1 cellular context compared by ENCODE assay signal in the genomic region with DNA sequence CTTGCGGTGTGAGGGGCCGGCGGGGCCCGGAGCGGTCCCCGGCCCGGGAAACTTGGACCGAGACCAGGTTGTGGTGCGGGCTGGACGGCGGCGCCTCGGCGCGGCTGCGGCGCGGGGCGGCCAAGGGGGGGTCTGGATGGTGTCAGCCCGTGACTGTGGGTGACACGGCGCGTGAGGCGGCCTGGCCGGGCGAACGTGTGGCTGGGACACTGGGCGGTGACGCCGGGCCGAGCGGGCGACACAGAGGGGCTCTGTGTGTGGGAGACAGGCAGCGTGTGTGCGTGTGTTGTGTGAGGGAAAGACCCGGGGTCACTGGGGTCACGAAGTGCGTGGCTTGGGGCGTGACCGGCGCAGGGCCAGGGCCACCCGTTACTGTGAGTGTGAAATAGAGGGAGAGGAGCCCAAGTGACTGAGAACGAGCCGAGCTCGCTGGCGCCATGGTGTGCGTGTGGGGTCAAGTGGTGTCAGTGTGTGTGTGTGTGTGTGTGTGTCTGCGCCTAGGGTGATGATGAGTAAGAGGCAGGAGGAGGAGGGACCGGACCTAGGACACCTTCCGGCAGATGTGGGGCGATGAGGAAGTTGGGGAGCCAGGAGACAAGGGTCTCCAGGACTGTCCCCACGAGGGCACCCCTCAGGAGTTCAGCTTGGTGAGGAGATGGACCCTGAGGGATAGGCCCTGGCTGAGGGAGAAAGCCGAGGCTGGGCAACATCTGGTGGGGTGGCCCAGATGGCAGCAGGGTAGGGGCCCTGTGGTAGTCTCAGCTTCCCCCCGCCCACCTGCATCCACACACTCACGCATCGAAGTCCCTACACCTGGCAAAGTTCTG.
TF ChIP-seq lines count a peak whose summit lies in the region.

No MANE protein-coding gene starts in this region.

TF ChIP-seq in HEK293, 187 proteins besides CTCF, POLR2A, EP300 and RAD21 (continued from another document and continues in another):
- TF ChIP-seq, protein P1, sequence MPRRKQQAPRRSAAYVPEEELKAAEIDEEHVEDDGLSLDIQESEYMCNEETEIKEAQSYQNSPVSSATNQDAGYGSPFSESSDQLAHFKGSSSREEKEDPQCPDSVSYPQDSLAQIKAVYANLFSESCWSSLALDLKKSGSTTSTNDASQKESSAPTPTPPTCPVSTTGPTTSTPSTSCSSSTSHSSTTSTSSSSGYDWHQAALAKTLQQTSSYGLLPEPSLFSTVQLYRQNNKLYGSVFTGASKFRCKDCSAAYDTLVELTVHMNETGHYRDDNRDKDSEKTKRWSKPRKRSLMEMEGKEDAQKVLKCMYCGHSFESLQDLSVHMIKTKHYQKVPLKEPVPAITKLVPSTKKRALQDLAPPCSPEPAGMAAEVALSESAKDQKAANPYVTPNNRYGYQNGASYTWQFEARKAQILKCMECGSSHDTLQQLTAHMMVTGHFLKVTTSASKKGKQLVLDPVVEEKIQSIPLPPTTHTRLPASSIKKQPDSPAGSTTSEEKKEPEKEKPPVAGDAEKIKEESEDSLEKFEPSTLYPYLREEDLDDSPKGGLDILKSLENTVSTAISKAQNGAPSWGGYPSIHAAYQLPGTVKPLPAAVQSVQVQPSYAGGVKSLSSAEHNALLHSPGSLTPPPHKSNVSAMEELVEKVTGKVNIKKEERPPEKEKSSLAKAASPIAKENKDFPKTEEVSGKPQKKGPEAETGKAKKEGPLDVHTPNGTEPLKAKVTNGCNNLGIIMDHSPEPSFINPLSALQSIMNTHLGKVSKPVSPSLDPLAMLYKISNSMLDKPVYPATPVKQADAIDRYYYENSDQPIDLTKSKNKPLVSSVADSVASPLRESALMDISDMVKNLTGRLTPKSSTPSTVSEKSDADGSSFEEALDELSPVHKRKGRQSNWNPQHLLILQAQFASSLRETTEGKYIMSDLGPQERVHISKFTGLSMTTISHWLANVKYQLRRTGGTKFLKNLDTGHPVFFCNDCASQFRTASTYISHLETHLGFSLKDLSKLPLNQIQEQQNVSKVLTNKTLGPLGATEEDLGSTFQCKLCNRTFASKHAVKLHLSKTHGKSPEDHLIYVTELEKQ (tag by site-specific recombination; IDR thresholded peaks at IDR 0.05; ENCODE audit: borderline replicate concordance), result 0 out of 2 replicates have a peak, but pooled peaks have one; percentile 76
- peak; percentile 67 for TF ChIP-seq MYNN (tag by site-specific recombination; IDR thresholded peaks at IDR 0.05; ENCODE audit: borderline replicate concordance)
- no peak for TF ChIP-seq SALL2 (tag by site-specific recombination; IDR thresholded peaks at IDR 0.05; ENCODE audit: borderline replicate concordance)
- TF ChIP-seq, protein P2, sequence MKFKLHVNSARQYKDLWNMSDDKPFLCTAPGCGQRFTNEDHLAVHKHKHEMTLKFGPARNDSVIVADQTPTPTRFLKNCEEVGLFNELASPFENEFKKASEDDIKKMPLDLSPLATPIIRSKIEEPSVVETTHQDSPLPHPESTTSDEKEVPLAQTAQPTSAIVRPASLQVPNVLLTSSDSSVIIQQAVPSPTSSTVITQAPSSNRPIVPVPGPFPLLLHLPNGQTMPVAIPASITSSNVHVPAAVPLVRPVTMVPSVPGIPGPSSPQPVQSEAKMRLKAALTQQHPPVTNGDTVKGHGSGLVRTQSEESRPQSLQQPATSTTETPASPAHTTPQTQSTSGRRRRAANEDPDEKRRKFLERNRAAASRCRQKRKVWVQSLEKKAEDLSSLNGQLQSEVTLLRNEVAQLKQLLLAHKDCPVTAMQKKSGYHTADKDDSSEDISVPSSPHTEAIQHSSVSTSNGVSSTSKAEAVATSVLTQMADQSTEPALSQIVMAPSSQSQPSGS (tag by site-specific recombination; IDR thresholded peaks at IDR 0.05; ENCODE audit: low read depth), result 0 out of 2 replicates have a peak, but pooled peaks have one; percentile 8
- no peak for TF ChIP-seq ZNF624 (tag by site-specific recombination; IDR thresholded peaks at IDR 0.05)
- TF ChIP-seq KLF9 (tag by site-specific recombination; IDR thresholded peaks at IDR 0.05; ENCODE audit: low read depth), result peak; percentile 72
- TF ChIP-seq SETDB1 (IDR thresholded peaks at IDR 0.05; ENCODE audit: insufficient read length, low read length), result no peak
- no peak for TF ChIP-seq ZNF549 (tag by site-specific recombination; IDR thresholded peaks at IDR 0.05)
- TF ChIP-seq, protein P3, sequence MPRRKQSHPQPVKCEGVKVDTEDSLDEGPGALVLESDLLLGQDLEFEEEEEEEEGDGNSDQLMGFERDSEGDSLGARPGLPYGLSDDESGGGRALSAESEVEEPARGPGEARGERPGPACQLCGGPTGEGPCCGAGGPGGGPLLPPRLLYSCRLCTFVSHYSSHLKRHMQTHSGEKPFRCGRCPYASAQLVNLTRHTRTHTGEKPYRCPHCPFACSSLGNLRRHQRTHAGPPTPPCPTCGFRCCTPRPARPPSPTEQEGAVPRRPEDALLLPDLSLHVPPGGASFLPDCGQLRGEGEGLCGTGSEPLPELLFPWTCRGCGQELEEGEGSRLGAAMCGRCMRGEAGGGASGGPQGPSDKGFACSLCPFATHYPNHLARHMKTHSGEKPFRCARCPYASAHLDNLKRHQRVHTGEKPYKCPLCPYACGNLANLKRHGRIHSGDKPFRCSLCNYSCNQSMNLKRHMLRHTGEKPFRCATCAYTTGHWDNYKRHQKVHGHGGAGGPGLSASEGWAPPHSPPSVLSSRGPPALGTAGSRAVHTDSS (tag by site-specific recombination; IDR thresholded peaks at IDR 0.05), result no peak
- TF ChIP-seq ZNF24 (tag by site-specific recombination; IDR thresholded peaks at IDR 0.05), result peak; percentile 59; the same call in 1 of the 2 replicates
- TF ChIP-seq, protein P4, sequence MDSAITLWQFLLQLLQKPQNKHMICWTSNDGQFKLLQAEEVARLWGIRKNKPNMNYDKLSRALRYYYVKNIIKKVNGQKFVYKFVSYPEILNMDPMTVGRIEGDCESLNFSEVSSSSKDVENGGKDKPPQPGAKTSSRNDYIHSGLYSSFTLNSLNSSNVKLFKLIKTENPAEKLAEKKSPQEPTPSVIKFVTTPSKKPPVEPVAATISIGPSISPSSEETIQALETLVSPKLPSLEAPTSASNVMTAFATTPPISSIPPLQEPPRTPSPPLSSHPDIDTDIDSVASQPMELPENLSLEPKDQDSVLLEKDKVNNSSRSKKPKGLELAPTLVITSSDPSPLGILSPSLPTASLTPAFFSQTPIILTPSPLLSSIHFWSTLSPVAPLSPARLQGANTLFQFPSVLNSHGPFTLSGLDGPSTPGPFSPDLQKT (IDR thresholded peaks at IDR 0.05; ENCODE audit: borderline replicate concordance, low read depth, low read length), result no peak
- 0 out of 2 replicates have a peak, but pooled peaks have one; percentile 54 for TF ChIP-seq ZSCAN16 (tag by site-specific recombination; IDR thresholded peaks at IDR 0.05)
- no peak for TF ChIP-seq ZNF292 (tag by site-specific recombination; IDR thresholded peaks at IDR 0.05; ENCODE audit: borderline replicate concordance, low read depth)
- TF ChIP-seq ZFP3 (tag by site-specific recombination; IDR thresholded peaks at IDR 0.05; ENCODE audit: low read depth), result no peak
- no peak for TF ChIP-seq ZNF184 (tag by site-specific recombination; IDR thresholded peaks at IDR 0.05)
- no peak for TF ChIP-seq ZNF140 (tag by site-specific recombination; IDR thresholded peaks at IDR 0.05)
- no peak for TF ChIP-seq ZNF510 (tag by site-specific recombination; IDR thresholded peaks at IDR 0.05; ENCODE audit: insufficient replicate concordance)
- no peak for TF ChIP-seq ZNF341 (tag by site-specific recombination; IDR thresholded peaks at IDR 0.05; ENCODE audit: low read depth)
- TF ChIP-seq, protein P5, sequence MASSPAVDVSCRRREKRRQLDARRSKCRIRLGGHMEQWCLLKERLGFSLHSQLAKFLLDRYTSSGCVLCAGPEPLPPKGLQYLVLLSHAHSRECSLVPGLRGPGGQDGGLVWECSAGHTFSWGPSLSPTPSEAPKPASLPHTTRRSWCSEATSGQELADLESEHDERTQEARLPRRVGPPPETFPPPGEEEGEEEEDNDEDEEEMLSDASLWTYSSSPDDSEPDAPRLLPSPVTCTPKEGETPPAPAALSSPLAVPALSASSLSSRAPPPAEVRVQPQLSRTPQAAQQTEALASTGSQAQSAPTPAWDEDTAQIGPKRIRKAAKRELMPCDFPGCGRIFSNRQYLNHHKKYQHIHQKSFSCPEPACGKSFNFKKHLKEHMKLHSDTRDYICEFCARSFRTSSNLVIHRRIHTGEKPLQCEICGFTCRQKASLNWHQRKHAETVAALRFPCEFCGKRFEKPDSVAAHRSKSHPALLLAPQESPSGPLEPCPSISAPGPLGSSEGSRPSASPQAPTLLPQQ (tag by site-specific recombination; IDR thresholded peaks at IDR 0.05), result peak; percentile 82
- TF ChIP-seq ZNF600 (tag by site-specific recombination; IDR thresholded peaks at IDR 0.05), result peak; percentile 65; the same call in 1 of the 2 replicates
- TF ChIP-seq ZNF76 (tag by site-specific recombination; IDR thresholded peaks at IDR 0.05; ENCODE audit: borderline replicate concordance, low read depth), result no peak
- peak; percentile 99 for TF ChIP-seq BCL11A (tag by site-specific recombination; IDR thresholded peaks at IDR 0.05; ENCODE audit: low read depth)
- TF ChIP-seq ZNF157 (tag by site-specific recombination; IDR thresholded peaks at IDR 0.05), result no peak
- TF ChIP-seq, protein P6, sequence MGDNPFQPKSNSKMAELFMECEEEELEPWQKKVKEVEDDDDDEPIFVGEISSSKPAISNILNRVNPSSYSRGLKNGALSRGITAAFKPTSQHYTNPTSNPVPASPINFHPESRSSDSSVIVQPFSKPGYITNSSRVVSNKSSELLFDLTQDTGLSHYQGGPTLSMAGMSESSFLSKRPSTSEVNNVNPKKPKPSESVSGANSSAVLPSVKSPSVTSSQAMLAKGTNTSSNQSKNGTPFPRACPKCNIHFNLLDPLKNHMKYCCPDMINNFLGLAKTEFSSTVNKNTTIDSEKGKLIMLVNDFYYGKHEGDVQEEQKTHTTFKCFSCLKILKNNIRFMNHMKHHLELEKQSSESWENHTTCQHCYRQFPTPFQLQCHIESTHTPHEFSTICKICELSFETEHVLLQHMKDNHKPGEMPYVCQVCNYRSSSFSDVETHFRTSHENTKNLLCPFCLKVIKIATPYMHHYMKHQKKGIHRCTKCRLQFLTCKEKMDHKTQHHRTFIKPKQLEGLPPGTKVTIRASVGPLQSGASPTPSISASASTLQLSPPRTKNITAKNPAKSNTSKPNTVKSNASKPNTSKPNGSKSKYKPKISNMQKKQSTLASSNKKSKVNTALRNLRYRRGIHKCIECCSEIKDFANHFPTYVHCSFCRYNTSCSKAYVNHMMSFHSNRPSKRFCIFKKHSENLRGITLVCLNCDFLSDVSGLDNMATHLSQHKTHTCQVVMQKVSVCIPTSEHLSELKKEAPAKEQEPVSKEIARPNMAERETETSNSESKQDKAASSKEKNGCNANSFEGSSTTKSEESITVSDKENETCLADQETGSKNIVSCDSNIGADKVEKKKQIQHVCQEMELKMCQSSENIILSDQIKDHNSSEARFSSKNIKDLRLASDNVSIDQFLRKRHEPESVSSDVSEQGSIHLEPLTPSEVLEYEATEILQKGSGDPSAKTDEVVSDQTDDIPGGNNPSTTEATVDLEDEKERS (tag by site-specific recombination; IDR thresholded peaks at IDR 0.05), result peak; percentile 83; the same call in 1 of the 2 replicates
- TF ChIP-seq RBAK (tag by site-specific recombination; IDR thresholded peaks at IDR 0.05), result no peak
- TF ChIP-seq ZNF335 (tag by site-specific recombination; conservative IDR thresholded peaks at IDR 0.05), result peak; percentile 86
- TF ChIP-seq, protein P7, sequence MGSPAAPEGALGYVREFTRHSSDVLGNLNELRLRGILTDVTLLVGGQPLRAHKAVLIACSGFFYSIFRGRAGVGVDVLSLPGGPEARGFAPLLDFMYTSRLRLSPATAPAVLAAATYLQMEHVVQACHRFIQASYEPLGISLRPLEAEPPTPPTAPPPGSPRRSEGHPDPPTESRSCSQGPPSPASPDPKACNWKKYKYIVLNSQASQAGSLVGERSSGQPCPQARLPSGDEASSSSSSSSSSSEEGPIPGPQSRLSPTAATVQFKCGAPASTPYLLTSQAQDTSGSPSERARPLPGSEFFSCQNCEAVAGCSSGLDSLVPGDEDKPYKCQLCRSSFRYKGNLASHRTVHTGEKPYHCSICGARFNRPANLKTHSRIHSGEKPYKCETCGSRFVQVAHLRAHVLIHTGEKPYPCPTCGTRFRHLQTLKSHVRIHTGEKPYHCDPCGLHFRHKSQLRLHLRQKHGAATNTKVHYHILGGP (tag by site-specific recombination; IDR thresholded peaks at IDR 0.05), result no peak; the same call in 1 of the 2 replicates
- no peak for TF ChIP-seq OVOL3 (tag by site-specific recombination; IDR thresholded peaks at IDR 0.05)
- no peak for TF ChIP-seq ZNF23 (tag by site-specific recombination; IDR thresholded peaks at IDR 0.05; ENCODE audit: borderline replicate concordance)
- no peak for TF ChIP-seq ZNF155 (tag by site-specific recombination; IDR thresholded peaks at IDR 0.05)
- peak; percentile 79; the same call in 1 of the 2 replicates for TF ChIP-seq YY2 (tag by site-specific recombination; IDR thresholded peaks at IDR 0.05)
- no peak for TF ChIP-seq ZNF548 (tag by site-specific recombination; IDR thresholded peaks at IDR 0.05)
- no peak for TF ChIP-seq ZNF544 (tag by site-specific recombination; IDR thresholded peaks at IDR 0.05)
- TF ChIP-seq, protein P8, sequence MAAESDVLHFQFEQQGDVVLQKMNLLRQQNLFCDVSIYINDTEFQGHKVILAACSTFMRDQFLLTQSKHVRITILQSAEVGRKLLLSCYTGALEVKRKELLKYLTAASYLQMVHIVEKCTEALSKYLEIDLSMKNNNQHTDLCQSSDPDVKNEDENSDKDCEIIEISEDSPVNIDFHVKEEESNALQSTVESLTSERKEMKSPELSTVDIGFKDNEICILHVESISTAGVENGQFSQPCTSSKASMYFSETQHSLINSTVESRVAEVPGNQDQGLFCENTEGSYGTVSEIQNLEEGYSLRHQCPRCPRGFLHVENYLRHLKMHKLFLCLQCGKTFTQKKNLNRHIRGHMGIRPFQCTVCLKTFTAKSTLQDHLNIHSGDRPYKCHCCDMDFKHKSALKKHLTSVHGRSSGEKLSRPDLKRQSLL (tag by site-specific recombination; IDR thresholded peaks at IDR 0.05), result no peak
- no peak; the same call in 1 of the 2 replicates for TF ChIP-seq TRIM28 (IDR thresholded peaks at IDR 0.05; ENCODE audit: borderline replicate concordance, low read length)
- 0 out of 2 replicates have a peak, but pooled peaks have one; percentile 81 for TF ChIP-seq GLI4 (tag by site-specific recombination; IDR thresholded peaks at IDR 0.05)
- no peak for TF ChIP-seq ZNF776 (tag by site-specific recombination; IDR thresholded peaks at IDR 0.05; ENCODE audit: borderline replicate concordance)
- TF ChIP-seq ZNF221 (tag by site-specific recombination; IDR thresholded peaks at IDR 0.05; ENCODE audit: borderline replicate concordance), result no peak
- TF ChIP-seq PRDM1 (tag by site-specific recombination; IDR thresholded peaks at IDR 0.05), result no peak
- TF ChIP-seq ZNF473 (tag by site-specific recombination; IDR thresholded peaks at IDR 0.05), result no peak; the same call in 1 of the 2 replicates
- TF ChIP-seq ZNF223 (tag by site-specific recombination; IDR thresholded peaks at IDR 0.05), result no peak
